16 cellular contexts compared by ENCODE assay signal in the genomic region with DNA sequence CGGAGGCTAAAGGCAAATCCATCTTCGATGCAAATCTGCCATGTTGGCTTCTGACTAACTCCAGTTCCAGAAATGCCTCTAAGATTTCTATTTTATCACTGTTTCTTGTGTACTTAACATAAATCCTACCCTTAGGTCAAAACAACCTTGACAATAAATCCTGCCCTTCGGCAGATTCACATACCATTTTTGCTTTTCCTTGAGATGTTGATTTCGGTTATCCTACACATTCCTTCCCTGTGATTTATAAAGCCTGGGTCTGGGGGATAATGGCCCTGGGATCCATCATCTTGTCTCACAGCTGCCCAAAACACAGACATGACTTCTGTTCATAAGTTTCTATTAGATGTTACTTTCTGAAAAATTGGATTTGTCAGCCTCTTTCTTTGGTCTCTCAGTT.
DNase-seq lines count a peak whose midpoint lies in the region; TF ChIP-seq lines count a peak whose summit lies in the region.
"Had no signal": no experiment of that assay in that cellular context is flagged by ENCODE, and none has a peak within 500 bp of the region (broad histone marks: within the 10 kb centered on the region; RNA-seq: fewer than 3 reads in every experiment).

No MANE protein-coding gene starts in this region.

- WGBS in spleen, 5 donors: 63 to 84% (median 73%) methylated on average over 4 of the region's 4 CpGs

- H3K9me3 ChIP-seq in uterus (no peaks in the 10 kb centered on the region), spleen (peaks cover 0 to 13% (median 11%) of the 10 kb centered on the region in 8 donors)
- H3K9me3 ChIP-seq: A549 had no signal

- peaks cover 4% of the 10 kb centered on the region for H3K36me3 Mint-ChIP-seq in type B pancreatic cell
- H3K36me3 Mint-ChIP-seq: CD14-positive monocyte; CD4-positive, alpha-beta memory T cell had no signal

- H3K4me1 ChIP-seq in uterus: no peaks in the 10 kb centered on the region
- no peaks in the 10 kb centered on the region for H3K4me1 ChIP-seq in spleen
- H3K4me1 ChIP-seq: A549, BLaER1 had no signal

- peak overlapping the region; percentile 8 for H3K4me3 Mint-ChIP-seq in type B pancreatic cell
- H3K4me3 Mint-ChIP-seq: CD14-positive monocyte; CD4-positive, alpha-beta memory T cell had no signal

- H3K4me1 Mint-ChIP-seq in type B pancreatic cell (ENCODE audit: unreplicated experiment): peaks cover 7% of the 10 kb centered on the region
- H3K4me1 Mint-ChIP-seq: CD14-positive monocyte; CD4-positive, alpha-beta memory T cell had no signal

- no peaks in the 10 kb centered on the region for H3K27me3 ChIP-seq in uterus
- H3K27me3 ChIP-seq in spleen (replicated peaks in 1 of 7): no peaks in the 10 kb centered on the region
- H3K27me3 ChIP-seq: BLaER1 had no signal

- H3K27ac ChIP-seq in uterus (no peak overlapping the region), spleen (no peak overlapping the region), coronary artery (no peak overlapping the region)
- H3K27ac ChIP-seq: 22Rv1, A549, BLaER1 had no signal

- intact Hi-C loops in uterus (cut with DNase I; ENCODE audit: low total_unique reads): no loop called here
- intact Hi-C loops in spleen (cut with DNase I; ENCODE audit: low total_unique reads): no loop called here

- no peak for TF ChIP-seq CTCF in type B pancreatic cell (conservative IDR thresholded peaks at IDR 0.05)
- no peak for TF ChIP-seq CTCF in uterus (IDR thresholded peaks at IDR 0.05)
- TF ChIP-seq CTCF in spleen (IDR thresholded peaks at IDR 0.05 in 8 of 11, conservative IDR thresholded peaks at IDR 0.05 in 3 of 11): no peak
- TF ChIP-seq CTCF in coronary artery (IDR thresholded peaks at IDR 0.05): no peak

- TF ChIP-seq POLR2A in uterus (IDR thresholded peaks at IDR 0.05) (no peak), spleen (IDR thresholded peaks at IDR 0.05) (no peak)

- H3K9me3 Mint-ChIP-seq in type B pancreatic cell: peaks cover 14% of the 10 kb centered on the region

- H3K4me3 ChIP-seq in uterus (no peak overlapping the region), spleen (no peak overlapping the region), coronary artery (no peak overlapping the region)
- H3K4me3 ChIP-seq: A549, BLaER1 had no signal

- H3K36me3 ChIP-seq in uterus (no peaks in the 10 kb centered on the region), spleen (no peaks in the 10 kb centered on the region)
- H3K36me3 ChIP-seq: BLaER1 had no signal

- no peak overlapping the region for H3K27ac Mint-ChIP-seq in type B pancreatic cell
- H3K27ac Mint-ChIP-seq: CD4-positive, alpha-beta memory T cell had no signal

- DNase-seq in ELF-1 (ENCODE audit: low read depth, low spot score): peak; percentile 8
- peak; percentile 59 for DNase-seq in SK-N-DZ (ENCODE audit: low spot score)
- peak; percentile 41 for DNase-seq in left kidney (ENCODE audit: low read depth, low spot score)
- DNase-seq in type B pancreatic cell (ENCODE audit: extremely low spot score, unreplicated experiment): no peak
- no peak for DNase-seq in uterus
- no peak for DNase-seq in spleen
- DNase-seq in coronary artery (ENCODE audit: low spot score): no peak
- DNase-seq: CD4-positive, alpha-beta memory T cell; DMS153; DMS79; GF-D8; HCEC 1CT had no signal

- H3K27me3 Mint-ChIP-seq in type B pancreatic cell: no peaks in the 10 kb centered on the region

Comparison
In these comparisons a context has a peak if more than half of its experiments do, and no peak if none do; other contexts are left out.
1. DNase-seq: peak in ELF-1 (single experiment), SK-N-DZ (single experiment) and left kidney (single experiment); none in type B pancreatic cell (single experiment), uterus (0 of 2), spleen (single experiment) and coronary artery (single experiment).